In the genomic region with DNA sequence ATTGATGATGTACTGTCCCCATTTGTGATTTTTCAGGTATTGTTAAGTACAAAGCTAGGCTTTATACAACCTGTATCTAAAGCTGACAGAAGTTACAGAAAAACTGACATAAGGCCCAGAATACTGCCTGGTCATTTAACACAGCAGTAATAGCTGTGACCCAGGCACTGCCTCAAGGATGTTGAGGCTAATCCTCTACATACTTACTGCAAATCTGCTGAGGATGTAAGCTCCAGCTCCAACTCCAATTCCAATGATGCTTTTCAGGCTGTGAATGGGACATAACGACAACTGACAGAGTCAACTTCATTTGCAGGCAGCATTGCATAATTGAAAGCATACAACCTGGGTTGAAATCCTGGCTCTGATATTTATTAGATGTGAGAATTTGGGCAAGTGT, we compare ENCODE assay signal across 8 cellular contexts. TPM values are rescaled to one million over a fixed set of nuclear protein-coding genes. Genes with fewer than 3 reads are reported as not detected.
"Had no signal": no experiment of that assay in that cellular context is flagged by ENCODE, and none has a peak within 500 bp of the region (broad histone marks: within the 10 kb centered on the region; RNA-seq: fewer than 3 reads in every experiment).

No MANE protein-coding gene starts in this region.

- H2AFZ ChIP-seq: GM23248 had no signal

- H3K27ac Mint-ChIP-seq: IgD-negative memory B cell had no signal

- DNase-seq: GM23248, GOT3, H9, HCEC 1CT had no signal

- H3K27me3 Mint-ChIP-seq: IgD-negative memory B cell had no signal

- H3K27ac ChIP-seq: GM23248 had no signal

- ATAC-seq: HepG2 had no signal

- H3K9ac ChIP-seq: GM23248 had no signal

- H3K4me1 Mint-ChIP-seq: IgD-negative memory B cell had no signal

- H3K4me3 ChIP-seq: GM23248 had no signal

- FAIRE-seq: H54, HepG2 had no signal

- H3K9me3 Mint-ChIP-seq: H9 had no signal

- H3K4me3 Mint-ChIP-seq: H9, IgD-negative memory B cell had no signal

RNA-seq across cellular contexts. Expression of gene SLA2, which starts 36.3 kb away (rescaled TPM):
- total RNA-seq: GM23248, HT-29 had no signal
- polyA plus RNA-seq: GM23248 had no signal
